16 cellular contexts compared by ENCODE assay signal in genomic region chr17:15378243-15378642, GRCh38. TPM values are rescaled to one million over a fixed set of nuclear protein-coding genes. Genes with fewer than 3 reads are reported as not detected.
DNase-seq lines count a peak whose midpoint lies in the region; TF ChIP-seq lines count a peak whose summit lies in the region.
"Had no signal": no experiment of that assay in that cellular context is flagged by ENCODE, and none has a peak within 500 bp of the region (broad histone marks: within the 10 kb centered on the region; RNA-seq: fewer than 3 reads in every experiment).

No MANE protein-coding gene starts in this region.

- H3K9me2 ChIP-seq in hepatocyte (replicated peaks; ENCODE audit: insufficient read depth) = no peaks in the 10 kb centered on the region

- H3K27ac ChIP-seq in SJSA1 (peak overlapping the region; percentile 87), hepatocyte (peak overlapping the region; percentile 82), temporal lobe (ENCODE audit: low read depth, low read length) (peak overlapping the region; percentile 90), testis (no peak overlapping the region)
- H3K27ac ChIP-seq: RWPE1 had no signal

- H3K4me3 ChIP-seq in SJSA1 (no peak overlapping the region), hepatocyte (no peak overlapping the region), neuron (ENCODE audit: low read length) (no peak overlapping the region), testis (no peak overlapping the region)

- H3K4me2 ChIP-seq in hepatocyte = peak overlapping the region; percentile 55

- TF ChIP-seq CTCF in hepatocyte (IDR thresholded peaks at IDR 0.05; ENCODE audit: poor library complexity) (no peak), testis (IDR thresholded peaks at IDR 0.05) (no peak)

- no peak for TF ChIP-seq POLR2A in testis (IDR thresholded peaks at IDR 0.05)

- H4K20me1 ChIP-seq in hepatocyte (ENCODE audit: insufficient read depth, poor library complexity, severe bottlenecking) = no peaks in the 10 kb centered on the region

- H3K4me1 ChIP-seq in SJSA1 (replicated peaks) = peaks cover 27% of the 10 kb centered on the region
- H3K4me1 ChIP-seq in hepatocyte (ENCODE audit: insufficient read depth) = peaks cover 8% of the 10 kb centered on the region
- H3K4me1 ChIP-seq in neuron (ENCODE audit: insufficient read depth, low read length) = peaks cover 17% of the 10 kb centered on the region
- peaks cover 4% of the 10 kb centered on the region for H3K4me1 ChIP-seq in testis

- H3K9me3 ChIP-seq in SJSA1 (replicated peaks) (no peaks in the 10 kb centered on the region), hepatocyte (ENCODE audit: low read depth) (no peaks in the 10 kb centered on the region), neuron (ENCODE audit: low read length) (no peaks in the 10 kb centered on the region), testis (no peaks in the 10 kb centered on the region)

- 71% methylated on average over 4 of the region's 4 CpGs for WGBS in hepatocyte (ENCODE audit: low lambda C conversion rate, missing lambda C conversion rate)
- 88 to 95% methylated on average over 4 of the region's 4 CpGs for WGBS in testis, 2 donors

- intact Hi-C loops in testis (cut with DNase I; ENCODE audit: low total_unique reads) = no loop called here

- H3K79me2 ChIP-seq in hepatocyte = no peaks in the 10 kb centered on the region

- no peaks in the 10 kb centered on the region for H3K36me3 ChIP-seq in SJSA1
- H3K36me3 ChIP-seq in hepatocyte (replicated peaks; ENCODE audit: insufficient read depth, low read depth) = no peaks in the 10 kb centered on the region
- H3K36me3 ChIP-seq in neuron (ENCODE audit: insufficient read depth, low read length) = no peaks in the 10 kb centered on the region
- no peaks in the 10 kb centered on the region for H3K36me3 ChIP-seq in testis (ENCODE audit: low read depth, missing control alignments)

- no peaks in the 10 kb centered on the region for H3K27me3 ChIP-seq in SJSA1 (replicated peaks)
- no peaks in the 10 kb centered on the region for H3K27me3 ChIP-seq in hepatocyte
- no peaks in the 10 kb centered on the region for H3K27me3 ChIP-seq in neuron (ENCODE audit: insufficient read depth, low read length)
- no peaks in the 10 kb centered on the region for H3K27me3 ChIP-seq in testis

- DNase-seq in SJSA1 (ENCODE audit: low read depth in 1 of 2, low spot score in 2 of 2) (no peak), hepatocyte (ENCODE audit: low spot score) (no peak), NCI-H1092 (lab: John Stamatoyannopoulos, UW) (no peak), testis (no peak), NCI-H82 treated with DMSO at 0.1 percent for 48 hours (lab: John Stamatoyannopoulos, UW; ENCODE audit: unreplicated experiment) (no peak)
- DNase-seq: ACHN; CD4-positive, CD25-positive, alpha-beta regulatory T cell; H7; NCI-H1417; NCI-H2029; NCI-H2171; NCI-H446 had no signal

- no peak overlapping the region for H2AFZ ChIP-seq in hepatocyte
- peak overlapping the region; percentile 70 for H2AFZ ChIP-seq in neuron (ENCODE audit: low read depth, low read length)

RNA-seq across cellular contexts. Expression of gene TEKT3, which starts 36.8 kb away (rescaled TPM):
- total RNA-seq in SJSA1 (2014; rRNA removed; shearing (Covaris generic)) = 1.0 TPM in 1 of 2 replicates, not detected in the other
- total RNA-seq in hepatocyte (1.9 TPM in 1 of 2 replicates, not detected in the other), temporal lobe (0.49 TPM), testis (10 to 100 TPM; 30.7 to 52.0 TPM)
- polyA plus RNA-seq in hepatocyte (0.41 and 0.45 TPM in 2 replicates), testis (ENCODE audit: insufficient read depth, low read depth, low replicate concordance) (106 TPM)
- total RNA-seq: LHCN-M2 had no signal

Comparison
In these comparisons a context has a peak if more than half of its experiments do, and no peak if none do; other contexts are left out.
1. H3K27ac ChIP-seq: peak in SJSA1 (single experiment), hepatocyte (single experiment) and temporal lobe (single experiment); none in testis (0 of 2).
2. RNA of gene TEKT3, which starts 36.8 kb away (total RNA-seq): 30.7 to 52.0 TPM in testis; 1.9 TPM in hepatocyte, 1.0 TPM in SJSA1 and 0.49 TPM in temporal lobe (single experiment); every median in the first group is over 10 times any median in the second.